Comparison of ENCODE assay signal across 20 cellular contexts in the genomic region with DNA sequence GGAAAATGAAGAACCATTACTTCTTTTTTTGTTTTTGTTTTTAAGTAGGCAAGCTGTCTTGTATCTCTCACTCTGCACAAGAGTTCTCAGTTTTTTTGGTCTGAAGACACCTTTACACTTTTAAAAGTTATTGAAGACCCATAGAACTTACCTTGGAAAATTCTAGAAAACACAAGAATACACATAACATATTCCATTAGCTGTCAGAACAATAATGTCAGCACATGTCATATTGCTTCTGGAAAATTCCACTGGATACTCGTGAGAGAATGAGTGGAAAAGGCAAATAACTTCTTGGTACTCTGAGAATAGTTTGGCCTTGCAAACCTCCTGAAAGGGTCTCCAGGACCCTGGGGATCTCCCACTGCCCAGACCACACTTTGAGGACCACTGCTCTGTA. TPM values are rescaled to one million over a fixed set of nuclear protein-coding genes. Genes with fewer than 3 reads are reported as not detected.
A peak's percentile ranks its signal among the peaks of the same experiment; 100 is the strongest.
DNase-seq lines count a peak whose midpoint lies in the region; ATAC-seq and TF ChIP-seq lines count a peak whose summit lies in the region.
"Had no signal": no experiment of that assay in that cellular context is flagged by ENCODE, and none has a peak within 500 bp of the region (broad histone marks: within the 10 kb centered on the region; RNA-seq: fewer than 3 reads in every experiment).

No MANE protein-coding gene starts in this region.

- no peaks in the 10 kb centered on the region for H3K9me3 ChIP-seq in subcutaneous abdominal adipose tissue (ENCODE audit: control insufficient read depth in 5 of 5, low read length in 5 of 5)
- H3K9me3 ChIP-seq: BLaER1 had no signal

- H3K36me3 ChIP-seq in subcutaneous abdominal adipose tissue (ENCODE audit: control insufficient read depth in 5 of 5, insufficient read depth in 5 of 5, low read length in 5 of 5) = no peaks in the 10 kb centered on the region

- no peak overlapping the region for H3K4me3 ChIP-seq in subcutaneous abdominal adipose tissue (ENCODE audit: low read depth in 1 of 5, low read length in 5 of 5)
- H3K4me3 ChIP-seq: BLaER1, GM23338 had no signal

- ATAC-seq in activated T-cell treated with anti-CD3 and anti-CD28 coated beads, Interleukin-2, amount 50 U/mL, for 72 hours (replicated peaks in 1 of 2) = no peak
- ATAC-seq in WTC11 = no peak
- ATAC-seq: GM23338, HCT116 had no signal

- H3K9ac ChIP-seq in subcutaneous abdominal adipose tissue (ENCODE audit: low read length in 5 of 5) = no peak overlapping the region
- H3K9ac ChIP-seq: BLaER1 had no signal

- no peak overlapping the region for H3K4me3 Mint-ChIP-seq in activated T-cell treated with anti-CD3 and anti-CD28 coated beads, Interleukin-2, amount 50 U/mL, for 24 hours
- no peak overlapping the region for H3K4me3 Mint-ChIP-seq in activated T-cell treated with anti-CD3 and anti-CD28 coated beads, Interleukin-2, amount 50 U/mL, for 72 hours
- H3K4me3 Mint-ChIP-seq in WTC11 = no peak overlapping the region
- H3K4me3 Mint-ChIP-seq: B cell; CD4-positive, alpha-beta T cell; GM23338; H9 had no signal

- CTCF ChIA-PET in WTC11 (lab: Charles Lee) = no interaction called here

- peaks cover 55% of the 10 kb centered on the region for H3K36me3 Mint-ChIP-seq in activated T-cell treated with anti-CD3 and anti-CD28 coated beads, Interleukin-2, amount 50 U/mL, for 24 hours (ENCODE audit: low read depth)
- peaks cover 1 to 5% of the 10 kb centered on the region in 2 donors for H3K36me3 Mint-ChIP-seq in activated T-cell treated with anti-CD3 and anti-CD28 coated beads, Interleukin-2, amount 50 U/mL, for 72 hours (ENCODE audit: insufficient read depth in 2 of 2)
- H3K36me3 Mint-ChIP-seq in WTC11 = peaks cover 9% of the 10 kb centered on the region

- peak overlapping the region; percentile 11 for H3K27ac Mint-ChIP-seq in activated T-cell treated with anti-CD3 and anti-CD28 coated beads, Interleukin-2, amount 50 U/mL, for 24 hours
- H3K27ac Mint-ChIP-seq in activated T-cell treated with anti-CD3 and anti-CD28 coated beads, Interleukin-2, amount 50 U/mL, for 72 hours = no peak overlapping the region
- peak overlapping the region; percentile 45 for H3K27ac Mint-ChIP-seq in WTC11
- H3K27ac Mint-ChIP-seq: B cell; CD4-positive, alpha-beta T cell; GM23338 had no signal

- peaks cover 53% of the 10 kb centered on the region for H3K4me1 Mint-ChIP-seq in activated T-cell treated with anti-CD3 and anti-CD28 coated beads, Interleukin-2, amount 50 U/mL, for 24 hours (ENCODE audit: low read depth)
- H3K4me1 Mint-ChIP-seq in activated T-cell treated with anti-CD3 and anti-CD28 coated beads, Interleukin-2, amount 50 U/mL, for 72 hours (ENCODE audit: low read depth) = peaks cover 39% of the 10 kb centered on the region
- peaks cover 19% of the 10 kb centered on the region for H3K4me1 Mint-ChIP-seq in WTC11

- TF ChIP-seq CTCF in WTC11 (IDR thresholded peaks at IDR 0.05) = no peak

- POLR2A ChIA-PET in WTC11 (lab: Charles Lee) = no interaction called here

- no peaks in the 10 kb centered on the region for H3K27me3 ChIP-seq in subcutaneous abdominal adipose tissue (ENCODE audit: control insufficient read depth in 5 of 5, insufficient read depth in 4 of 5, low read length in 5 of 5)
- H3K27me3 ChIP-seq: BLaER1 had no signal

- H3K9me3 Mint-ChIP-seq in activated T-cell treated with anti-CD3 and anti-CD28 coated beads, Interleukin-2, amount 50 U/mL, for 24 hours = no peaks in the 10 kb centered on the region
- H3K9me3 Mint-ChIP-seq in activated T-cell treated with anti-CD3 and anti-CD28 coated beads, Interleukin-2, amount 50 U/mL, for 72 hours = no peaks in the 10 kb centered on the region
- H3K9me3 Mint-ChIP-seq in WTC11 = no peaks in the 10 kb centered on the region
- H3K9me3 Mint-ChIP-seq: CD4-positive, alpha-beta T cell; CD8-positive, alpha-beta memory T cell; GM23338; H9 had no signal

- peaks cover 2 to 26% (median 23%) of the 10 kb centered on the region in 5 donors for H3K4me1 ChIP-seq in subcutaneous abdominal adipose tissue (ENCODE audit: control insufficient read depth in 5 of 5, insufficient read depth in 5 of 5, low read length in 5 of 5)

- H3K27me3 Mint-ChIP-seq in activated T-cell treated with anti-CD3 and anti-CD28 coated beads, Interleukin-2, amount 50 U/mL, for 24 hours = no peaks in the 10 kb centered on the region
- H3K27me3 Mint-ChIP-seq in activated T-cell treated with anti-CD3 and anti-CD28 coated beads, Interleukin-2, amount 50 U/mL, for 72 hours (ENCODE audit: low read depth) = no peaks in the 10 kb centered on the region
- no peaks in the 10 kb centered on the region for H3K27me3 Mint-ChIP-seq in WTC11 (ENCODE audit: low read depth)
- H3K27me3 Mint-ChIP-seq: B cell; CD4-positive, alpha-beta T cell; CD8-positive, alpha-beta memory T cell had no signal

- no peak for DNase-seq in activated T-cell treated with anti-CD3 and anti-CD28 coated beads, Interleukin-2, amount 50 U/mL, for 24 hours
- DNase-seq in activated T-cell treated with anti-CD3 and anti-CD28 coated beads, Interleukin-2, amount 50 U/mL, for 72 hours = no peak
- DNase-seq in WTC11 (ENCODE audit: low spot score) (no peak), T1000 (lab: John Stamatoyannopoulos, UW) (no peak)
- no peak for DNase-seq in central memory CD4-positive, alpha-beta T cell
- DNase-seq: Calu3; CD4-positive, alpha-beta T cell; CD8-positive, alpha-beta memory T cell; COR-L47; DMS53; DMS79 treated with DMSO at 0.1 percent for 48 hours; GF-D8; H9 had no signal

- H3K27ac ChIP-seq in subcutaneous abdominal adipose tissue (ENCODE audit: low read depth, low read length) = peak overlapping the region; percentile 44
- H3K27ac ChIP-seq: 22Rv1, BLaER1, C4-2B had no signal

TF ChIP-seq in WTC11, 78 proteins besides CTCF, POLR2A, EP300 and RAD21:
- TF ChIP-seq ZNF416 (CRISPR knock-in tag; IDR thresholded peaks at IDR 0.05) (no peak), GTF2I (CRISPR knock-in tag; conservative IDR thresholded peaks at IDR 0.05) (no peak), FOXK1 (CRISPR knock-in tag; IDR thresholded peaks at IDR 0.05) (no peak), ZNF396 (CRISPR knock-in tag; IDR thresholded peaks at IDR 0.05; ENCODE audit: borderline replicate concordance) (no peak)
- TF ChIP-seq, protein P1, sequence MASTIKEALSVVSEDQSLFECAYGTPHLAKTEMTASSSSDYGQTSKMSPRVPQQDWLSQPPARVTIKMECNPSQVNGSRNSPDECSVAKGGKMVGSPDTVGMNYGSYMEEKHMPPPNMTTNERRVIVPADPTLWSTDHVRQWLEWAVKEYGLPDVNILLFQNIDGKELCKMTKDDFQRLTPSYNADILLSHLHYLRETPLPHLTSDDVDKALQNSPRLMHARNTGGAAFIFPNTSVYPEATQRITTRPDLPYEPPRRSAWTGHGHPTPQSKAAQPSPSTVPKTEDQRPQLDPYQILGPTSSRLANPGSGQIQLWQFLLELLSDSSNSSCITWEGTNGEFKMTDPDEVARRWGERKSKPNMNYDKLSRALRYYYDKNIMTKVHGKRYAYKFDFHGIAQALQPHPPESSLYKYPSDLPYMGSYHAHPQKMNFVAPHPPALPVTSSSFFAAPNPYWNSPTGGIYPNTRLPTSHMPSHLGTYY (CRISPR knock-in tag; IDR thresholded peaks at IDR 0.05) = no peak
- TF ChIP-seq, protein P2, sequence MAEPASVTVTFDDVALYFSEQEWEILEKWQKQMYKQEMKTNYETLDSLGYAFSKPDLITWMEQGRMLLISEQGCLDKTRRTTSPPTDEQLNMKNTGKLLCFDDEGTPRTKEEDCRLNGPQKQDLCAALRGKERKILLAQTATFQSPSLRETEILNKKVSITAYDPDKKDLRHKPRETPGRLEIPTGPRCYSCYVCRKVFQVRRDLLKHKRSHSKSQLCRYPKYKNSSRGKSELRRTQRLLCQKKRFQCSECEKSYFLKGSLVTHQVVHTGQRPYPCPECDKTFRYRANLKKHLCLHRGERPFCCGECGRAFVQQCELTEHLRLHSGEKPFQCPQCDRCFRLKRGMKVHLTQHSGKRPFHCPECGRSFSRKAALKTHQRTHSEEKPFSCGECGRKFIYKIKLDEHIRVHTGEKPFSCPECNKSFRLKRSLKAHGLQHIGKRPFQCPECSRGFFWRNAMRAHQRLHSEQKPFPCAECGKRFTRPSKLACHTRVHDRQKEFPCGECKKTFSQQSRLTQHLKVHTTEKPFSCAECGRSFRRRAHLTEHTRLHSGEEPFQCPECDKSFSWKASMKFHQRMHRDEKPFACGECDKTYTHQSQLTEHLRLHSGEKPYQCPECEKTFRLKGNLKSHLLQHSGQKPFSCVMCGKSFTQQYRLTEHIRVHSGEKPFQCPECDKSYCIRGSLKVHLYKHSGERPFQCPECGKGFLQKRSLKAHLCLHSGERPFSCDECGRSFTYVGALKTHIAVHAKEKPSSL (CRISPR knock-in tag; conservative IDR thresholded peaks at IDR 0.05) = no peak
TF ChIP-seq in WTC11: peak in this region for 0.

RNA-seq across cellular contexts. Expression of a gene that starts 4.8 kb away (rescaled TPM):
- 10 to 100 TPM; 19.7 to 23.7 TPM for total RNA-seq in activated T-cell treated with anti-CD3 and anti-CD28 coated beads, Interleukin-2, amount 50 U/mL, for 72 hours
- total RNA-seq in WTC11 (2021) = 32.8 to 36.8 TPM (median 34.1 TPM) in 3 replicates
